1 cellular context compared by ENCODE assay signal in genomic region chr17:8862213-8863056, GRCh38.
TF ChIP-seq lines count a peak whose summit lies in the region.

No MANE protein-coding gene starts in this region.

TF ChIP-seq in GM12878, 131 proteins besides CTCF, POLR2A, EP300 and RAD21 (continued from another document):
- TF ChIP-seq ZBTB33 (IDR thresholded peaks at IDR 0.05) (0 out of 2 replicates have a peak, but pooled peaks have one; percentile 27), POLR2AphosphoS2 (IDR thresholded peaks at IDR 0.05; ENCODE audit: low read depth, low read length) (0 out of 2 replicates have a peak, but pooled peaks have one; percentile 29), RELB (IDR thresholded peaks at IDR 0.05; ENCODE audit: low read depth) (no peak), ZBTB4 (CRISPR knock-in tag; IDR thresholded peaks at IDR 0.05) (peak; percentile 63; the same call in 1 of the 2 replicates), GABPA (IDR thresholded peaks at IDR 0.05; ENCODE audit: low read depth) (no peak), JUNB (IDR thresholded peaks at IDR 0.05) (peak; percentile 52), MLLT1 (IDR thresholded peaks at IDR 0.05) (peak; percentile 92), SIN3A (IDR thresholded peaks at IDR 0.05; ENCODE audit: low read depth, low read length) (peak; percentile 36; the same call in 1 of the 2 replicates)
